8 cellular contexts compared by ENCODE assay signal in the genomic region with DNA sequence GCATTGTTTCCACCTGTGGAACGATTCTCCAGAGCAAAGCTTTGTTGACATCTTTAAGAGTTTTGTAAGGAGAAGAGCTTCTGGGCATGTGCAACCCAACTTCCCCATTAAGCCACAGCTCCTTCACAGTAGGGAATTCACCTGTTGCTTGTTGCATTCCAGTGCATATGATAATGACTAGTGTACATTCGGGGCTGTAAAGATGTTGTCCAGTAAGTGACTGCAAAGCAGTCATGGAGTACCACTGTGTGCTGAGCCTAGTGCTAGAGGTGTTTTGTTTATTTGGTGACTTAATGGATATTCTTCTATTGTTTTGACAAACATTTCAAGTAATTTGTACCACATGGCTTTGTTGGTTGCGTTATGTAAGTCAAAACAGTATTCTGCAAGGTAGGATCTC. TPM values are rescaled to one million over a fixed set of nuclear protein-coding genes. Genes with fewer than 3 reads are reported as not detected.
DNase-seq lines count a peak whose midpoint lies in the region; ATAC-seq and TF ChIP-seq lines count a peak whose summit lies in the region.
"Had no signal": no experiment of that assay in that cellular context is flagged by ENCODE, and none has a peak within 500 bp of the region (broad histone marks: within the 10 kb centered on the region; RNA-seq: fewer than 3 reads in every experiment).

No MANE protein-coding gene starts in this region.

- H3K9me3 Mint-ChIP-seq in WTC11 = no peaks in the 10 kb centered on the region

- no peaks in the 10 kb centered on the region for H3K27me3 Mint-ChIP-seq in WTC11 (ENCODE audit: low read depth)

- no peak for DNase-seq in WTC11 (ENCODE audit: low spot score)
- DNase-seq in renal cortical epithelial cell (ENCODE audit: low read depth) = peak; percentile 65
- no peak for DNase-seq in GM13977 (ENCODE audit: low spot score)
- no peak for DNase-seq in activated T-cell treated with anti-CD3 and anti-CD28 coated beads for 4 hours
- no peak for DNase-seq in NCI-H2107 treated with DMSO at 0.1 percent for 48 hours (lab: John Stamatoyannopoulos, UW; ENCODE audit: unreplicated experiment)
- DNase-seq: psoas muscle had no signal

- CTCF ChIA-PET in WTC11 (lab: Charles Lee) = interaction anchor here (0.6 kb wide), 1 partner anchor 165 kb away, joined by 4 read pairs; no protein-coding TSS in a partner anchor

- in situ Hi-C loops in GM13977 (cut with MboI; ENCODE audit: low pct_unique_long_range_greater_than_20kb, low sequenced_read_pairs, unreplicated experiment) = no loop called here

- POLR2A ChIA-PET in WTC11 (lab: Charles Lee) = interaction anchor here (0.7 kb wide), 1 partner anchor 560 kb away, joined by 3 read pairs; no protein-coding TSS in a partner anchor

- no peak overlapping the region for H3K4me3 Mint-ChIP-seq in WTC11

- peak; percentile 45 for ATAC-seq in GM19025 (IDR thresholded peaks at IDR 0.05; ENCODE audit: low read depth, unreplicated experiment)
- ATAC-seq in HG02852 (IDR thresholded peaks at IDR 0.05; ENCODE audit: unreplicated experiment) = peak; percentile 42
- ATAC-seq in WTC11 = no peak

- peaks cover 3% of the 10 kb centered on the region; the same call in 1 of the 2 replicates for H3K36me3 Mint-ChIP-seq in WTC11

- peaks cover 16% of the 10 kb centered on the region for H3K4me1 Mint-ChIP-seq in WTC11

- no peak for TF ChIP-seq CTCF in WTC11 (IDR thresholded peaks at IDR 0.05)
- no peak for TF ChIP-seq CTCF in GM13977 (IDR thresholded peaks at IDR 0.05; ENCODE audit: extremely low read depth, insufficient read depth, missing control alignments)

- peak overlapping the region; percentile 71; the same call in 1 of the 2 replicates for H3K27ac Mint-ChIP-seq in WTC11

TF ChIP-seq in WTC11, 78 proteins besides CTCF, POLR2A, EP300 and RAD21:
- TF ChIP-seq ATF3 (CRISPR knock-in tag; conservative IDR thresholded peaks at IDR 0.05) (no peak), MXD4 (CRISPR knock-in tag; IDR thresholded peaks at IDR 0.05; ENCODE audit: borderline replicate concordance) (no peak), AFF4 (CRISPR knock-in tag; IDR thresholded peaks at IDR 0.05; ENCODE audit: borderline replicate concordance) (no peak), ZNF512 (CRISPR knock-in tag; IDR thresholded peaks at IDR 0.05; ENCODE audit: borderline replicate concordance) (no peak), NR3C1 (CRISPR knock-in tag; conservative IDR thresholded peaks at IDR 0.05; ENCODE audit: low read depth) (no peak), RELA (CRISPR knock-in tag; IDR thresholded peaks at IDR 0.05; ENCODE audit: borderline replicate concordance) (no peak), FOXK1 (CRISPR knock-in tag; IDR thresholded peaks at IDR 0.05) (no peak), HMGA2 (CRISPR knock-in tag; IDR thresholded peaks at IDR 0.05) (no peak), NFYB (CRISPR knock-in tag; conservative IDR thresholded peaks at IDR 0.05; ENCODE audit: low read depth) (no peak), USF1 (CRISPR knock-in tag; IDR thresholded peaks at IDR 0.05) (no peak), SP1 (CRISPR knock-in tag; conservative IDR thresholded peaks at IDR 0.05) (no peak), ZNF671 (CRISPR knock-in tag; IDR thresholded peaks at IDR 0.05) (no peak), TEAD1 (CRISPR knock-in tag; IDR thresholded peaks at IDR 0.05) (no peak), SMAD4 (CRISPR knock-in tag; IDR thresholded peaks at IDR 0.05) (no peak)
- TF ChIP-seq, protein P1, sequence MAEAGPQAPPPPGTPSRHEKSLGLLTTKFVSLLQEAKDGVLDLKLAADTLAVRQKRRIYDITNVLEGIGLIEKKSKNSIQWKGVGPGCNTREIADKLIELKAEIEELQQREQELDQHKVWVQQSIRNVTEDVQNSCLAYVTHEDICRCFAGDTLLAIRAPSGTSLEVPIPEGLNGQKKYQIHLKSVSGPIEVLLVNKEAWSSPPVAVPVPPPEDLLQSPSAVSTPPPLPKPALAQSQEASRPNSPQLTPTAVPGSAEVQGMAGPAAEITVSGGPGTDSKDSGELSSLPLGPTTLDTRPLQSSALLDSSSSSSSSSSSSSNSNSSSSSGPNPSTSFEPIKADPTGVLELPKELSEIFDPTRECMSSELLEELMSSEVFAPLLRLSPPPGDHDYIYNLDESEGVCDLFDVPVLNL (CRISPR knock-in tag; IDR thresholded peaks at IDR 0.05; ENCODE audit: borderline replicate concordance, low read depth) = no peak

RNA-seq across cellular contexts. Expression of gene UGCG, which starts 12.8 kb away (rescaled TPM):
- total RNA-seq in WTC11 (2021) (34.0 to 37.5 TPM (median 34.6 TPM) in 3 replicates), renal cortical epithelial cell (503 and 699 TPM in 2 replicates)

Comparison
In these comparisons a context has a peak if more than half of its experiments do, and no peak if none do; other contexts are left out.
1. RNA of gene UGCG, which starts 12.8 kb away (total RNA-seq): 503 to 699 TPM in renal cortical epithelial cell; 34.0 to 37.5 TPM in WTC11; every median in the first group is over 10 times any median in the second.